19 cellular contexts compared by ENCODE assay signal in genomic region chr16:47533744-47534292, GRCh38.
DNase-seq lines count a peak whose midpoint lies in the region; ATAC-seq and TF ChIP-seq lines count a peak whose summit lies in the region.
"Had no signal": no experiment of that assay in that cellular context is flagged by ENCODE, and none has a peak within 500 bp of the region (broad histone marks: within the 10 kb centered on the region; RNA-seq: fewer than 3 reads in every experiment).

No MANE protein-coding gene starts in this region.

- peak overlapping the region; percentile 29 for H2BK5ac ChIP-seq in neuronal stem cell (ENCODE audit: low read length)

- no peaks in the 10 kb centered on the region for H3K79me1 ChIP-seq in neuronal stem cell (ENCODE audit: low read depth, low read length)

- H2AFZ ChIP-seq in DND-41 (ENCODE audit: low read depth, low read length) = no peak overlapping the region
- no peak overlapping the region for H2AFZ ChIP-seq in neuronal stem cell (ENCODE audit: low read length)

- no peak overlapping the region for H2BK15ac ChIP-seq in neuronal stem cell (ENCODE audit: low read length)

- H3K14ac ChIP-seq in neuronal stem cell (ENCODE audit: low read length) = peak overlapping the region; percentile 47

- H3K4me2 ChIP-seq in DND-41 (ENCODE audit: insufficient read depth, low read length) (no peak overlapping the region), neuronal stem cell (ENCODE audit: insufficient read depth, low read length, poor library complexity, severe bottlenecking) (no peak overlapping the region)
- H3K4me2 ChIP-seq: BLaER1 had no signal

- H3K9ac ChIP-seq in DND-41 (ENCODE audit: low read depth, low read length) = no peak overlapping the region
- H3K9ac ChIP-seq in neuronal stem cell (ENCODE audit: low read depth, low read length, poor library complexity) = no peak overlapping the region
- H3K9ac ChIP-seq: BLaER1 had no signal

- peaks cover 5% of the 10 kb centered on the region for H3K4me1 ChIP-seq in DND-41 (ENCODE audit: insufficient read depth, low read length)
- no peaks in the 10 kb centered on the region for H3K4me1 ChIP-seq in neuronal stem cell (ENCODE audit: control insufficient read depth in 2 of 2, insufficient read depth in 1 of 2, low read depth in 1 of 2, low read length in 2 of 2)

- H3K27me3 ChIP-seq in DND-41 (ENCODE audit: insufficient read depth, low read length, poor library complexity) = no peaks in the 10 kb centered on the region
- no peaks in the 10 kb centered on the region for H3K27me3 ChIP-seq in neuronal stem cell (ENCODE audit: control insufficient read depth in 3 of 3, insufficient read depth in 3 of 3, low read depth in 1 of 3, low read length in 3 of 3)
- H3K27me3 ChIP-seq: BLaER1 had no signal

- H3K9me3 Mint-ChIP-seq in activated naive CD8-positive, alpha-beta T cell treated with anti-CD3 and anti-CD28 coated beads for 36 hours = peaks cover 30% of the 10 kb centered on the region

- no peak overlapping the region for H3K23ac ChIP-seq in neuronal stem cell (ENCODE audit: low read depth, low read length, poor library complexity)

- no peaks in the 10 kb centered on the region for H3K27me3 Mint-ChIP-seq in T-helper 17 cell
- no peaks in the 10 kb centered on the region for H3K27me3 Mint-ChIP-seq in activated naive CD8-positive, alpha-beta T cell treated with anti-CD3 and anti-CD28 coated beads for 36 hours
- H3K27me3 Mint-ChIP-seq: B cell; CD4-positive, CD25-positive, alpha-beta regulatory T cell had no signal

- WGBS in neuronal stem cell (ENCODE audit: extremely low coverage in 2 of 2, insufficient read length in 2 of 2, insufficient replicate concordance in 1 of 2), 2 donors = no CpG with 5 or more reads among the region's 8 CpGs

- peaks cover 30% of the 10 kb centered on the region for H3K36me3 ChIP-seq in DND-41 (ENCODE audit: insufficient read depth, low read length)
- H3K36me3 ChIP-seq in neuronal stem cell (replicated peaks in 1 of 2; ENCODE audit: control insufficient read depth in 2 of 2, insufficient read depth in 2 of 2, low read length in 2 of 2) = peaks cover 0 to 6% of the 10 kb centered on the region in 2 donors

- H3K36me3 Mint-ChIP-seq in T-helper 17 cell (ENCODE audit: low read depth) = no peaks in the 10 kb centered on the region
- peaks cover 68% of the 10 kb centered on the region for H3K36me3 Mint-ChIP-seq in activated naive CD8-positive, alpha-beta T cell treated with anti-CD3 and anti-CD28 coated beads for 36 hours

- no peak overlapping the region for H3K4me3 Mint-ChIP-seq in T-helper 17 cell
- H3K4me3 Mint-ChIP-seq in activated naive CD8-positive, alpha-beta T cell treated with anti-CD3 and anti-CD28 coated beads for 36 hours = no peak overlapping the region
- H3K4me3 Mint-ChIP-seq: B cell; CD4-positive, CD25-positive, alpha-beta regulatory T cell; CD8-positive, alpha-beta T cell had no signal

- H3K79me2 ChIP-seq in DND-41 (ENCODE audit: insufficient read depth, low read length) = no peaks in the 10 kb centered on the region

- H3K18ac ChIP-seq in neuronal stem cell (ENCODE audit: low read length) = peak overlapping the region; percentile 41

- H3K4ac ChIP-seq in neuronal stem cell (ENCODE audit: low read length) = no peak overlapping the region

- no peaks in the 10 kb centered on the region for H4K20me1 ChIP-seq in DND-41 (ENCODE audit: insufficient read depth, low read length)
- H4K20me1 ChIP-seq: BLaER1 had no signal

- H3K4me3 ChIP-seq in DND-41 (ENCODE audit: low read depth in 1 of 2, low read length in 2 of 2) = no peak overlapping the region
- no peak overlapping the region for H3K4me3 ChIP-seq in neuronal stem cell (ENCODE audit: low read length in 2 of 2)
- H3K4me3 ChIP-seq: BLaER1 had no signal

- peaks cover 2% of the 10 kb centered on the region for H3K4me1 Mint-ChIP-seq in T-helper 17 cell
- H3K4me1 Mint-ChIP-seq in activated naive CD8-positive, alpha-beta T cell treated with anti-CD3 and anti-CD28 coated beads for 36 hours = no peaks in the 10 kb centered on the region

- no peak overlapping the region for H4K8ac ChIP-seq in neuronal stem cell (ENCODE audit: low read depth, low read length)

- DNase-seq in DND-41 (peak; percentile 12), T-helper 17 cell (no peak), neuronal stem cell (ENCODE audit: low spot score) (no peak)
- no peak for DNase-seq in stimulated activated CD4-positive, alpha-beta T cell treated with anti-CD3 and anti-CD28 coated beads, Interleukin-2, amount 100 ng/mL, for 48 hours
- DNase-seq in activated naive CD8-positive, alpha-beta T cell treated with anti-CD3 and anti-CD28 coated beads for 36 hours = no peak
- DNase-seq: Caco-2; CD4-positive, CD25-positive, alpha-beta regulatory T cell; CD8-positive, alpha-beta T cell; DMS 273 treated with DMSO at 0.1 percent for 48 hours; DMS79; GF-D8; GOT3; H7; HCEC 1CT had no signal

- no peak overlapping the region for H4K91ac ChIP-seq in neuronal stem cell (ENCODE audit: low read depth, low read length, poor library complexity)

- peak overlapping the region; percentile 14 for H3K27ac Mint-ChIP-seq in T-helper 17 cell
- H3K27ac Mint-ChIP-seq in activated naive CD8-positive, alpha-beta T cell treated with anti-CD3 and anti-CD28 coated beads for 36 hours = no peak overlapping the region
- H3K27ac Mint-ChIP-seq: B cell; CD8-positive, alpha-beta T cell had no signal

- H3K27ac ChIP-seq in DND-41 (ENCODE audit: low read length) (no peak overlapping the region), neuronal stem cell (replicated peaks; ENCODE audit: low read length) (no peak overlapping the region)
- H3K27ac ChIP-seq: 22Rv1, BLaER1, C4-2B had no signal

- H2BK12ac ChIP-seq in neuronal stem cell (ENCODE audit: low read length) = no peak overlapping the region

- H3K9me3 ChIP-seq in DND-41 (ENCODE audit: insufficient read depth, low read length, severe bottlenecking) = peaks cover 13% of the 10 kb centered on the region
- no peaks in the 10 kb centered on the region for H3K9me3 ChIP-seq in T-helper 17 cell (ENCODE audit: control insufficient read depth, low read length, poor library complexity, severe bottlenecking)
- peaks cover 0 to under 1% of the 10 kb centered on the region in 2 donors for H3K9me3 ChIP-seq in neuronal stem cell (replicated peaks in 1 of 2; ENCODE audit: control insufficient read depth in 2 of 2, insufficient read depth in 1 of 2, low read depth in 1 of 2, low read length in 2 of 2)
- H3K9me3 ChIP-seq: Caco-2 had no signal

- no peak for TF ChIP-seq CTCF in DND-41 (IDR thresholded peaks at IDR 0.05; ENCODE audit: borderline replicate concordance, extremely low read depth, low read length, poor library complexity, severe bottlenecking)

- peak; percentile 58; the same call in 2 of the 3 replicates for ATAC-seq in DND-41 (ENCODE audit: insufficient read depth, low read depth)
- ATAC-seq in T-helper 17 cell = no peak
- ATAC-seq in GM18867 (IDR thresholded peaks at IDR 0.05; ENCODE audit: unreplicated experiment) = no peak
- ATAC-seq: CD8-positive, alpha-beta T cell had no signal

- no peak overlapping the region for H2AK5ac ChIP-seq in neuronal stem cell (ENCODE audit: low read depth, low read length)

- H2BK120ac ChIP-seq in neuronal stem cell (ENCODE audit: low read depth, low read length) = no peak overlapping the region
